In the genomic region with DNA sequence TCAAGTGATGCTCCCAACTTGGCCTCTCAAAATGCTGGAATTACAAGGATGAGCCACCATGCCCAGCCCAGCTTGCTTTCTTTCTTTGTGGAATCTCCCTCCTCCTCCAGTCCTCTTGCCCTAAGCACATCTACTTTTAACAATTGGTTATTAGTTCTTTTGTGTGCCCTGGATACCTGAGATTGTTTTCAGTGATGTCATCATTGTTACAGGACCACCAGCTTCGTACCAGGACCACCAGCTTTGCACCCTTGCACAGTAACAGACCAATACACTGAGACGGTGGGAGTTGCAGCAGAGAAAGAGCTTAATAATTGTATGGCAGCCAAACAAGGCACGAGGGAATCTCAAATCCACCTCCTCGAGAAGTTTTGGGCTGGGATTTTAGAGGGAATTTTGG, we compare ENCODE assay signal across 33 cellular contexts.
"Had no signal": no experiment of that assay in that cellular context is flagged by ENCODE, and none has a peak within 500 bp of the region (broad histone marks: within the 10 kb centered on the region; RNA-seq: fewer than 3 reads in every experiment).

No MANE protein-coding gene starts in this region.

- H3K27me3 ChIP-seq: adrenal gland, ascending aorta, body of pancreas, brain microvascular endothelial cell, breast epithelium, cardiac muscle cell had no signal

- H3K4me3 ChIP-seq: adrenal gland, ascending aorta, body of pancreas, breast epithelium, cardiac muscle cell had no signal

- H3K27ac ChIP-seq: adrenal gland, ascending aorta, body of pancreas, brain microvascular endothelial cell, breast epithelium, cardiac muscle cell had no signal

- FAIRE-seq: astrocyte, bronchial epithelial cell had no signal

- DNase-seq: activated effector memory CD4-positive, alpha-beta T cell treated with anti-CD3 and anti-CD28 coated beads, Interleukin-2, amount 50 U/mL, for 16 hours; activated effector memory CD4-positive, alpha-beta T cell treated with Interleukin-2 at 50 U/mL for 16 hours; activated gamma-delta T cell; activated gamma-delta T cell treated with Interleukin-2 at 50 U/mL for 16 hours; activated naive CD4-positive, alpha-beta T cell; activated naive CD4-positive, alpha-beta T cell treated with anti-CD3 and anti-CD28 coated beads for 36 hours; activated naive CD4-positive, alpha-beta T cell treated with anti-CD3 and anti-CD28 coated beads, Interleukin-2, amount 10 ng/mL, durations not matched to agents 7 days and 5 days; activated naive CD4-positive, alpha-beta T cell treated with anti-CD3 and anti-CD28 coated beads, Interleukin-2, amount 50 U/mL, for 16 hours; activated naive CD4-positive, alpha-beta T cell treated with Interleukin-2 at 50 U/mL for 16 hours; activated naive CD8-positive, alpha-beta T cell treated with anti-CD3 and anti-CD28 coated beads for 36 hours; activated naive CD8-positive, alpha-beta T cell treated with anti-CD3 and anti-CD28 coated beads, Interleukin-2, amount 10 ng/mL, durations not matched to agents 7 days and 5 days; activated naive CD8-positive, alpha-beta T cell treated with anti-CD3 and anti-CD28 coated beads, Interleukin-2, amount 50 U/mL, for 24 hours; activated T-cell treated with anti-CD3 and anti-CD28 coated beads, Interleukin-2, amount 50 U/mL, for 24 hours; activated T-cell treated with anti-CD3 and anti-CD28 coated beads, Interleukin-2, amount 50 U/mL, for 4 hours; activated T-cell treated with anti-CD3 and anti-CD28 coated beads, Interleukin-2, amount 50 U/mL, for 48 hours; activated T-cell treated with anti-CD3 and anti-CD28 coated beads, Interleukin-2, amount 50 U/mL, for 72 hours; adrenal gland; amniotic stem cell; amygdala; anterior cingulate cortex; aorta; body of pancreas; brain microvascular endothelial cell; caudate nucleus; central memory CD4-positive, alpha-beta T cell; cerebellar nuclear complex had no signal

- ATAC-seq: activated naive CD4-positive, alpha-beta T cell treated with anti-CD3 and anti-CD28 coated beads, Interleukin-2, amount 50 U/mL, for 72 hours; activated naive CD8-positive, alpha-beta T cell treated with anti-CD3 and anti-CD28 coated beads, Interleukin-2, amount 50 U/mL, for 24 hours; activated T-cell treated with anti-CD3 and anti-CD28 coated beads, Interleukin-2, amount 50 U/mL, for 4 hours; activated T-cell treated with anti-CD3 and anti-CD28 coated beads, Interleukin-2, amount 50 U/mL, for 72 hours; activated T-helper 17 cell treated with anti-CD3 and anti-CD28 coated beads, Interleukin-2, amount 50 U/mL, for 72 hours; body of pancreas had no signal

- H3K36me3 ChIP-seq: adrenal gland, ascending aorta, brain microvascular endothelial cell, breast epithelium, cardiac muscle cell had no signal

- H3K9me3 ChIP-seq: adrenal gland, ascending aorta, body of pancreas, breast epithelium had no signal

- H3K4me1 ChIP-seq: ascending aorta, body of pancreas, breast epithelium had no signal
